In the genomic region with DNA sequence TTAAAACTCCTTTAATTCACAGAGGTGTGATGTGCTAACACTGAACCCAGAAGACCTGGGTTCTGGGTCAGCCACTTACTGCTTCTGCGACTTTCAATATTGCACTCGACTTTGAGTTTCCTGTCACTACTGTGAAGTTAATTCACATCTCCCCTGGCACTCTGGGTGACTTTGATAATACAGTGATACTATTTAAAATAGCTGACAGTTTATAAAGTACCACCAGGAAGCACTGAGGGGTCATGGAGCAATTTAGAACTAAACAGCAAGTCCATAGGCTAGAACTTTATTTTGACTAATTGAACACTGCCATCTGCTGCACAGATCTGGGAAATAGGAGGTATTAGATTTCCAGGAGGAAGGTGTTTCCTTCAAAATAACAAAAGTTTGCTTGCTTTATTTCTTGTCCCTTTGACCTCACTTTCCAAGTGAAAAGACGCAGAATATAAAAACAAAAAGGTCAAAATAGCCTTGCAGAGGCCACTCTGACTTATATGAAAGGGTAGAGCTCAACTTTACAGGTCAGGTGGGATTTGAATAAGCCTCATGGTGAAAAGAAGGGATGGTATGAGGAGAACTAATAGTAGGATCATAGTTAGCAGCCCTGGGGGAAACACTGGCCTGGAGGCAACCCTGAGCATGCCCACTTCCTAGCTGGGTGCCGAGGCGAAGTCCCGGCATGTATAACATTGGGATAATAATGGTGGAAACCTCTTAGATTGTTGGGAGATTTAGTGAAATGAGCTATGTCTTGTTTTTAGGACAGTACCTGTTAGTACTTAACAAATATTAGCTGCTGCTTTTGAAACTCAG, we compare ENCODE assay signal across 9 cellular contexts. TPM values are rescaled to one million over a fixed set of nuclear protein-coding genes. Genes with fewer than 3 reads are reported as not detected.
DNase-seq lines count a peak whose midpoint lies in the region; ATAC-seq, FAIRE-seq and TF ChIP-seq lines count a peak whose summit lies in the region.
"Had no signal": no experiment of that assay in that cellular context is flagged by ENCODE, and none has a peak within 500 bp of the region (broad histone marks: within the 10 kb centered on the region; RNA-seq: fewer than 3 reads in every experiment).

No MANE protein-coding gene starts in this region.

- DNase-seq in DMS153 (lab: John Stamatoyannopoulos, UW) (peak; percentile 11), HuH-7 (ENCODE audit: low spot score) (peak; percentile 20), glomerular visceral epithelial cell (ENCODE audit: extremely low spot score) (peak; percentile 32), skeletal muscle cell (ENCODE audit: low read depth) (peak; percentile 1), GM12892 (ENCODE audit: insufficient read length) (no peak)
- DNase-seq in effector memory CD8-positive, alpha-beta T cell: no peak

- H3K36me3 Mint-ChIP-seq in effector memory CD8-positive, alpha-beta T cell (ENCODE audit: insufficient read depth): no peaks in the 10 kb centered on the region

- no peaks in the 10 kb centered on the region for H3K9me3 Mint-ChIP-seq in effector memory CD8-positive, alpha-beta T cell
- H3K9me3 Mint-ChIP-seq: T-helper 1 cell treated with Interleukin-12 subunit alpha and Interleukin-12 subunit beta and Interleukin-4 antibody, amounts not matched to agents 30 μg/mL and 1 μg/mL, for 36 hours had no signal

- no peak overlapping the region for H3K27ac Mint-ChIP-seq in effector memory CD8-positive, alpha-beta T cell
- H3K27ac Mint-ChIP-seq: T-helper 1 cell treated with Interleukin-12 subunit alpha and Interleukin-12 subunit beta and Interleukin-4 antibody, amounts not matched to agents 30 μg/mL and 1 μg/mL, for 36 hours had no signal

- H3K27me3 Mint-ChIP-seq in effector memory CD8-positive, alpha-beta T cell: peaks cover 8 to 17% of the 10 kb centered on the region in 2 donors

- no peaks in the 10 kb centered on the region for H3K4me1 Mint-ChIP-seq in effector memory CD8-positive, alpha-beta T cell (ENCODE audit: low read depth in 2 of 2)

- no peak for TF ChIP-seq POLR2A in GM12892 (IDR thresholded peaks at IDR 0.05; ENCODE audit: low read depth, low read length)

- H3K4me3 Mint-ChIP-seq in effector memory CD8-positive, alpha-beta T cell: no peak overlapping the region
- H3K4me3 Mint-ChIP-seq: T-helper 1 cell treated with Interleukin-12 subunit alpha and Interleukin-12 subunit beta and Interleukin-4 antibody, amounts not matched to agents 30 μg/mL and 1 μg/mL, for 36 hours had no signal

- peak; percentile 55; the same call in 2 of the 3 replicates for ATAC-seq in SK-N-SH treated with all-trans-retinoic acid at 6 μM for 48 hours
- ATAC-seq in HG02938 (IDR thresholded peaks at IDR 0.05; ENCODE audit: unreplicated experiment): no peak
- no peak for ATAC-seq in effector memory CD8-positive, alpha-beta T cell (replicated peaks)

- no peak overlapping the region for H3K4me3 ChIP-seq in skeletal muscle cell (ENCODE audit: low read depth, low read length)

- FAIRE-seq in GM12892 (lab: Jason Lieb, UNC): no peak

TF ChIP-seq in SK-N-SH treated with all-trans-retinoic acid at 6 μM for 48 hours, 23 proteins besides CTCF, POLR2A, EP300 and RAD21:
- TF ChIP-seq OSR1 (CRISPR knock-in tag; IDR thresholded peaks at IDR 0.05): no peak
- no peak for TF ChIP-seq ZFP30 (CRISPR knock-in tag; IDR thresholded peaks at IDR 0.05)

RNA-seq across cellular contexts. Expression of gene ZNF518B, which starts 53.4 kb away (rescaled TPM):
- 7.4 TPM for polyA plus RNA-seq in GM12892 (2012; ENCODE audit: missing spikeins)

Comparison
In these comparisons a context has a peak if more than half of its experiments do, and no peak if none do; other contexts are left out.
1. DNase-seq: peak in DMS153 (single experiment), HuH-7 (single experiment), glomerular visceral epithelial cell (single experiment) and skeletal muscle cell (single experiment); none in GM12892 (single experiment) and effector memory CD8-positive, alpha-beta T cell (0 of 3).